ENCODE assay signal across 13 cellular contexts in genomic region chr15:89400997-89401590, GRCh38.
DNase-seq lines count a peak whose midpoint lies in the region; ATAC-seq and TF ChIP-seq lines count a peak whose summit lies in the region.
"Had no signal": no experiment of that assay in that cellular context is flagged by ENCODE, and none has a peak within 500 bp of the region (broad histone marks: within the 10 kb centered on the region; RNA-seq: fewer than 3 reads in every experiment).

No MANE protein-coding gene starts in this region.

- no peaks in the 10 kb centered on the region for H3K36me3 Mint-ChIP-seq in activated B cell treated with CpG ODN at 0.5 μM for 24 hours (ENCODE audit: low read depth)
- H3K36me3 Mint-ChIP-seq in immature natural killer cell, result peaks cover 0 to 5% (median 0%) of the 10 kb centered on the region in 3 donors

- H3K9me3 Mint-ChIP-seq in activated B cell treated with CpG ODN at 0.5 μM for 24 hours (no peaks in the 10 kb centered on the region), immature natural killer cell (no peaks in the 10 kb centered on the region)

- H3K4me3 Mint-ChIP-seq in activated B cell treated with CpG ODN at 0.5 μM for 24 hours (peak overlapping the region; percentile 11), immature natural killer cell (peak overlapping the region; percentile 51 to 65 (median 61))

- DNase-seq in DMS53 (lab: John Stamatoyannopoulos, UW), result peak; percentile 37
- DNase-seq in DMS53 treated with DMSO at 0.1 percent for 48 hours (lab: John Stamatoyannopoulos, UW; ENCODE audit: unreplicated experiment), result no peak
- no peak for DNase-seq in GM12864 (ENCODE audit: low read depth)
- DNase-seq in activated B cell treated with CpG ODN at 0.5 μM for 24 hours, result no peak
- no peak for DNase-seq in immature natural killer cell
- no peak for DNase-seq in UCSD-AML1 (lab: John Stamatoyannopoulos, UW; ENCODE audit: unreplicated experiment)
- DNase-seq: Calu3, kidney glomerular epithelial cell, NCI-H748 treated with DMSO at 0.1 percent for 48 hours, psoas muscle, T-helper 9 cell had no signal

- POLR2A ChIA-PET in activated B cell treated with CpG ODN at 0.5 μM for 24 hours (lab: Charles Lee), result no interaction called here

- intact Hi-C loops in activated B cell treated with CpG ODN at 0.5 μM for 24 hours (cut with micrococcal nuclease), result loop anchor here (1.0 to 2.0 kb wide), 2 partner anchors 43 to 66 kb away; partner anchors contain the start of gene POLG

- peak overlapping the region; percentile 69 for H3K4me3 ChIP-seq in GM12864 (ENCODE audit: low read depth, low read length)

- no peak overlapping the region for H3K27ac Mint-ChIP-seq in activated B cell treated with CpG ODN at 0.5 μM for 24 hours
- no peak overlapping the region for H3K27ac Mint-ChIP-seq in immature natural killer cell

- CTCF ChIA-PET in activated B cell treated with CpG ODN at 0.5 μM for 24 hours (lab: Charles Lee), result interaction anchor here (1.0 to 5.8 kb wide), 3 partner anchors 8 to 42 kb away, joined by 3 to 27 read pairs (median 3); no protein-coding TSS in a partner anchor

- H3K27me3 Mint-ChIP-seq in activated B cell treated with CpG ODN at 0.5 μM for 24 hours, result peaks cover 59% of the 10 kb centered on the region
- peaks cover 17 to 39% (median 23%) of the 10 kb centered on the region in 3 donors for H3K27me3 Mint-ChIP-seq in immature natural killer cell (ENCODE audit: low read depth in 3 of 3)

- no peak for ATAC-seq in activated B cell treated with CpG ODN at 0.5 μM for 24 hours (ENCODE audit: low read depth)
- no peak for ATAC-seq in GM19035 (IDR thresholded peaks at IDR 0.05; ENCODE audit: unreplicated experiment)
- ATAC-seq in GM18861 (IDR thresholded peaks at IDR 0.05; ENCODE audit: unreplicated experiment), result no peak

- H3K4me1 Mint-ChIP-seq in activated B cell treated with CpG ODN at 0.5 μM for 24 hours (peaks cover 24% of the 10 kb centered on the region), immature natural killer cell (peaks cover 3 to 9% of the 10 kb centered on the region in 2 donors)

- TF ChIP-seq CTCF in GM12864 (IDR thresholded peaks at IDR 0.05; ENCODE audit: low read depth, low read length, missing control alignments), result no peak
- no peak for TF ChIP-seq CTCF in activated B cell treated with CpG ODN at 0.5 μM for 24 hours (IDR thresholded peaks at IDR 0.05)
